1 cellular context compared by ENCODE assay signal in the genomic region with DNA sequence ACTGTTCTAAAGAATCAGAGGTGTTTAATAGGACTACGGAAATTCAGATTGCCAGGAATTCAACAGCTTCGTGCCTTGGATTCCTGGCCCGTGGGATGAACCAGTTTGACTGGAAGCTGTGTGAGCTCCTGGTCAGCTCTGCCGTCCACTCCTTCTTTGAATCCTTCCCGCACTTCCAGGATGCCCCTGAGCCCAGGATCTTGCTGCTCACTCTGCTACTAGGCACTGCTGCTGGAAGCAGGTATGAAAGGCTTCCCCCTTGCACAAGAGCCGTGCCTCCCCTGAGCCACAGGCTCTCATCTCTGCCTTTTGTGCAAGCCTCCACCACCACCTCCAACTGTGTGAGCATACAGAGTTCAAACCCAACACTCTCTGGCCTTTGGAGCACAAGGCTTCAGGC.
TF ChIP-seq lines count a peak whose summit lies in the region.

No MANE protein-coding gene starts in this region.

TF ChIP-seq in GM23338, 12 proteins besides CTCF, POLR2A, EP300 and RAD21 (continued from another document):
- TF ChIP-seq, protein P1, sequence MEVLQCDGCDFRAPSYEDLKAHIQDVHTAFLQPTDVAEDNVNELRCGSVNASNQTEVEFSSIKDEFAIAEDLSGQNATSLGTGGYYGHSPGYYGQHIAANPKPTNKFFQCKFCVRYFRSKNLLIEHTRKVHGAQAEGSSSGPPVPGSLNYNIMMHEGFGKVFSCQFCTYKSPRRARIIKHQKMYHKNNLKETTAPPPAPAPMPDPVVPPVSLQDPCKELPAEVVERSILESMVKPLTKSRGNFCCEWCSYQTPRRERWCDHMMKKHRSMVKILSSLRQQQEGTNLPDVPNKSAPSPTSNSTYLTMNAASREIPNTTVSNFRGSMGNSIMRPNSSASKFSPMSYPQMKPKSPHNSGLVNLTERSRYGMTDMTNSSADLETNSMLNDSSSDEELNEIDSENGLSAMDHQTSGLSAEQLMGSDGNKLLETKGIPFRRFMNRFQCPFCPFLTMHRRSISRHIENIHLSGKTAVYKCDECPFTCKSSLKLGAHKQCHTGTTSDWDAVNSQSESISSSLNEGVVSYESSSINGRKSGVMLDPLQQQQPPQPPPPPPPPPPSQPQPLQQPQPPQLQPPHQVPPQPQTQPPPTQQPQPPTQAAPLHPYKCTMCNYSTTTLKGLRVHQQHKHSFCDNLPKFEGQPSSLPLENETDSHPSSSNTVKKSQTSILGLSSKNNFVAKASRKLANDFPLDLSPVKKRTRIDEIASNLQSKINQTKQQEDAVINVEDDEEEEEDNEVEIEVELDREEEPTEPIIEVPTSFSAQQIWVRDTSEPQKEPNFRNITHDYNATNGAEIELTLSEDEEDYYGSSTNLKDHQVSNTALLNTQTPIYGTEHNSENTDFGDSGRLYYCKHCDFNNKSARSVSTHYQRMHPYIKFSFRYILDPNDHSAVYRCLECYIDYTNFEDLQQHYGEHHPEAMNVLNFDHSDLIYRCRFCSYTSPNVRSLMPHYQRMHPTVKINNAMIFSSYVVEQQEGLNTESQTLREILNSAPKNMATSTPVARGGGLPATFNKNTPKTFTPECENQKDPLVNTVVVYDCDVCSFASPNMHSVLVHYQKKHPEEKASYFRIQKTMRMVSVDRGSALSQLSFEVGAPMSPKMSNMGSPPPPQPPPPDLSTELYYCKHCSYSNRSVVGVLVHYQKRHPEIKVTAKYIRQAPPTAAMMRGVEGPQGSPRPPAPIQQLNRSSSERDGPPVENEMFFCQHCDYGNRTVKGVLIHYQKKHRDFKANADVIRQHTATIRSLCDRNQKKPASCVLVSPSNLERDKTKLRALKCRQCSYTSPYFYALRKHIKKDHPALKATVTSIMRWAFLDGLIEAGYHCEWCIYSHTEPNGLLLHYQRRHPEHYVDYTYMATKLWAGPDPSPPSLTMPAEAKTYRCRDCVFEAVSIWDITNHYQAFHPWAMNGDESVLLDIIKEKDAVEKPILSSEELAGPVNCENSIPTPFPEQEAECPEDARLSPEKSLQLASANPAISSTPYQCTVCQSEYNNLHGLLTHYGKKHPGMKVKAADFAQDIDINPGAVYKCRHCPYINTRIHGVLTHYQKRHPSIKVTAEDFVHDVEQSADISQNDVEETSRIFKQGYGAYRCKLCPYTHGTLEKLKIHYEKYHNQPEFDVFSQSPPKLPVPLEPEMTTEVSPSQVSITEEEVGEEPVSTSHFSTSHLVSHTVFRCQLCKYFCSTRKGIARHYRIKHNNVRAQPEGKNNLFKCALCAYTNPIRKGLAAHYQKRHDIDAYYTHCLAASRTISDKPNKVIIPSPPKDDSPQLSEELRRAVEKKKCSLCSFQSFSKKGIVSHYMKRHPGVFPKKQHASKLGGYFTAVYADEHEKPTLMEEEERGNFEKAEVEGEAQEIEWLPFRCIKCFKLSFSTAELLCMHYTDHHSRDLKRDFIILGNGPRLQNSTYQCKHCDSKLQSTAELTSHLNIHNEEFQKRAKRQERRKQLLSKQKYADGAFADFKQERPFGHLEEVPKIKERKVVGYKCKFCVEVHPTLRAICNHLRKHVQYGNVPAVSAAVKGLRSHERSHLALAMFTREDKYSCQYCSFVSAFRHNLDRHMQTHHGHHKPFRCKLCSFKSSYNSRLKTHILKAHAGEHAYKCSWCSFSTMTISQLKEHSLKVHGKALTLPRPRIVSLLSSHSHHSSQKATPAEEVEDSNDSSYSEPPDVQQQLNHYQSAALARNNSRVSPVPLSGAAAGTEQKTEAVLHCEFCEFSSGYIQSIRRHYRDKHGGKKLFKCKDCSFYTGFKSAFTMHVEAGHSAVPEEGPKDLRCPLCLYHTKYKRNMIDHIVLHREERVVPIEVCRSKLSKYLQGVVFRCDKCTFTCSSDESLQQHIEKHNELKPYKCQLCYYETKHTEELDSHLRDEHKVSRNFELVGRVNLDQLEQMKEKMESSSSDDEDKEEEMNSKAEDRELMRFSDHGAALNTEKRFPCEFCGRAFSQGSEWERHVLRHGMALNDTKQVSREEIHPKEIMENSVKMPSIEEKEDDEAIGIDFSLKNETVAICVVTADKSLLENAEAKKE (CRISPR knock-in tag; IDR thresholded peaks at IDR 0.05), result no peak
- TF ChIP-seq NANOG (IDR thresholded peaks at IDR 0.05; ENCODE audit: borderline replicate concordance) (no peak), EZH2phosphoT487 (IDR thresholded peaks at IDR 0.05; ENCODE audit: unreplicated experiment) (no peak), ZNF114 (CRISPR knock-in tag; IDR thresholded peaks at IDR 0.05) (no peak), JUNB (IDR thresholded peaks at IDR 0.05; ENCODE audit: unreplicated experiment) (no peak), CREB1 (CRISPR knock-in tag; IDR thresholded peaks at IDR 0.05; ENCODE audit: low read depth) (no peak), ETS1 (IDR thresholded peaks at IDR 0.05) (no peak), POLR2AphosphoS5 (IDR thresholded peaks at IDR 0.05; ENCODE audit: low read depth) (no peak), STAT1 (IDR thresholded peaks at IDR 0.05; ENCODE audit: unreplicated experiment) (no peak), EZH2 (IDR thresholded peaks at IDR 0.05; ENCODE audit: low read depth, unreplicated experiment) (no peak)
- TF ChIP-seq, protein P2, sequence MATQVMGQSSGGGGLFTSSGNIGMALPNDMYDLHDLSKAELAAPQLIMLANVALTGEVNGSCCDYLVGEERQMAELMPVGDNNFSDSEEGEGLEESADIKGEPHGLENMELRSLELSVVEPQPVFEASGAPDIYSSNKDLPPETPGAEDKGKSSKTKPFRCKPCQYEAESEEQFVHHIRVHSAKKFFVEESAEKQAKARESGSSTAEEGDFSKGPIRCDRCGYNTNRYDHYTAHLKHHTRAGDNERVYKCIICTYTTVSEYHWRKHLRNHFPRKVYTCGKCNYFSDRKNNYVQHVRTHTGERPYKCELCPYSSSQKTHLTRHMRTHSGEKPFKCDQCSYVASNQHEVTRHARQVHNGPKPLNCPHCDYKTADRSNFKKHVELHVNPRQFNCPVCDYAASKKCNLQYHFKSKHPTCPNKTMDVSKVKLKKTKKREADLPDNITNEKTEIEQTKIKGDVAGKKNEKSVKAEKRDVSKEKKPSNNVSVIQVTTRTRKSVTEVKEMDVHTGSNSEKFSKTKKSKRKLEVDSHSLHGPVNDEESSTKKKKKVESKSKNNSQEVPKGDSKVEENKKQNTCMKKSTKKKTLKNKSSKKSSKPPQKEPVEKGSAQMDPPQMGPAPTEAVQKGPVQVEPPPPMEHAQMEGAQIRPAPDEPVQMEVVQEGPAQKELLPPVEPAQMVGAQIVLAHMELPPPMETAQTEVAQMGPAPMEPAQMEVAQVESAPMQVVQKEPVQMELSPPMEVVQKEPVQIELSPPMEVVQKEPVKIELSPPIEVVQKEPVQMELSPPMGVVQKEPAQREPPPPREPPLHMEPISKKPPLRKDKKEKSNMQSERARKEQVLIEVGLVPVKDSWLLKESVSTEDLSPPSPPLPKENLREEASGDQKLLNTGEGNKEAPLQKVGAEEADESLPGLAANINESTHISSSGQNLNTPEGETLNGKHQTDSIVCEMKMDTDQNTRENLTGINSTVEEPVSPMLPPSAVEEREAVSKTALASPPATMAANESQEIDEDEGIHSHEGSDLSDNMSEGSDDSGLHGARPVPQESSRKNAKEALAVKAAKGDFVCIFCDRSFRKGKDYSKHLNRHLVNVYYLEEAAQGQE (IDR thresholded peaks at IDR 0.05; ENCODE audit: unreplicated experiment), result no peak
